1 cellular context compared by ENCODE assay signal in the genomic region with DNA sequence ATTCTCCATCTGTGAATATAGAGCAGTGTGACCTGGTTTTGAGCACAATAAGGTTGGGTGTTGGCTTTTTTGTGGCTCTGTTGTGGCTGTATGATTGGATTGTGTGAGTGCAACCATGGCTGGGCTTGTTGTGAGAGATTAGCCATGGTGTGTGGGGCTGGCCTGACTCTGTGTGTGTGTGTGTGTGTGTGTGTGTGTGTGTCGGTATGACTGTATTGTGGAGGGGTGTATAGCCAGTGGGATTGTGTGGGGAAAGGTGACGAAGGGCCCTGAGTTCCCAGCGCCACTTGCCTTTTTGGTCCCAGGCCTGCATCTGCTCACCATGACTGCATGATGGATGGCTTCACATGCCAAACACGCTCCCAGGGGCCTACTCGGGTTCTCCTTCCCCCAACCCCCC.
TF ChIP-seq lines count a peak whose summit lies in the region.

No MANE protein-coding gene starts in this region.

TF ChIP-seq in K562, 482 proteins besides CTCF, POLR2A, EP300 and RAD21 (continued from another document):
- TF ChIP-seq, protein P1, sequence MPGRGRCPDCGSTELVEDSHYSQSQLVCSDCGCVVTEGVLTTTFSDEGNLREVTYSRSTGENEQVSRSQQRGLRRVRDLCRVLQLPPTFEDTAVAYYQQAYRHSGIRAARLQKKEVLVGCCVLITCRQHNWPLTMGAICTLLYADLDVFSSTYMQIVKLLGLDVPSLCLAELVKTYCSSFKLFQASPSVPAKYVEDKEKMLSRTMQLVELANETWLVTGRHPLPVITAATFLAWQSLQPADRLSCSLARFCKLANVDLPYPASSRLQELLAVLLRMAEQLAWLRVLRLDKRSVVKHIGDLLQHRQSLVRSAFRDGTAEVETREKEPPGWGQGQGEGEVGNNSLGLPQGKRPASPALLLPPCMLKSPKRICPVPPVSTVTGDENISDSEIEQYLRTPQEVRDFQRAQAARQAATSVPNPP (IDR thresholded peaks at IDR 0.05; ENCODE audit: borderline replicate concordance, insufficient read depth, insufficient read length): no peak
- TF ChIP-seq, protein P2, sequence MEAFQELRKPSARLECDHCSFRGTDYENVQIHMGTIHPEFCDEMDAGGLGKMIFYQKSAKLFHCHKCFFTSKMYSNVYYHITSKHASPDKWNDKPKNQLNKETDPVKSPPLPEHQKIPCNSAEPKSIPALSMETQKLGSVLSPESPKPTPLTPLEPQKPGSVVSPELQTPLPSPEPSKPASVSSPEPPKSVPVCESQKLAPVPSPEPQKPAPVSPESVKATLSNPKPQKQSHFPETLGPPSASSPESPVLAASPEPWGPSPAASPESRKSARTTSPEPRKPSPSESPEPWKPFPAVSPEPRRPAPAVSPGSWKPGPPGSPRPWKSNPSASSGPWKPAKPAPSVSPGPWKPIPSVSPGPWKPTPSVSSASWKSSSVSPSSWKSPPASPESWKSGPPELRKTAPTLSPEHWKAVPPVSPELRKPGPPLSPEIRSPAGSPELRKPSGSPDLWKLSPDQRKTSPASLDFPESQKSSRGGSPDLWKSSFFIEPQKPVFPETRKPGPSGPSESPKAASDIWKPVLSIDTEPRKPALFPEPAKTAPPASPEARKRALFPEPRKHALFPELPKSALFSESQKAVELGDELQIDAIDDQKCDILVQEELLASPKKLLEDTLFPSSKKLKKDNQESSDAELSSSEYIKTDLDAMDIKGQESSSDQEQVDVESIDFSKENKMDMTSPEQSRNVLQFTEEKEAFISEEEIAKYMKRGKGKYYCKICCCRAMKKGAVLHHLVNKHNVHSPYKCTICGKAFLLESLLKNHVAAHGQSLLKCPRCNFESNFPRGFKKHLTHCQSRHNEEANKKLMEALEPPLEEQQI (IDR thresholded peaks at IDR 0.05): no peak
- no peak for TF ChIP-seq SAFB2 (IDR thresholded peaks at IDR 0.05; ENCODE audit: borderline replicate concordance, low read depth, low read length, severe bottlenecking)
- TF ChIP-seq, protein P3, sequence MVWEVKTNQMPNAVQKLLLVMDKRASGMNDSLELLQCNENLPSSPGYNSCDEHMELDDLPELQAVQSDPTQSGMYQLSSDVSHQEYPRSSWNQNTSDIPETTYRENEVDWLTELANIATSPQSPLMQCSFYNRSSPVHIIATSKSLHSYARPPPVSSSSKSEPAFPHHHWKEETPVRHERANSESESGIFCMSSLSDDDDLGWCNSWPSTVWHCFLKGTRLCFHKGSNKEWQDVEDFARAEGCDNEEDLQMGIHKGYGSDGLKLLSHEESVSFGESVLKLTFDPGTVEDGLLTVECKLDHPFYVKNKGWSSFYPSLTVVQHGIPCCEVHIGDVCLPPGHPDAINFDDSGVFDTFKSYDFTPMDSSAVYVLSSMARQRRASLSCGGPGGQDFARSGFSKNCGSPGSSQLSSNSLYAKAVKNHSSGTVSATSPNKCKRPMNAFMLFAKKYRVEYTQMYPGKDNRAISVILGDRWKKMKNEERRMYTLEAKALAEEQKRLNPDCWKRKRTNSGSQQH (CRISPR knock-in tag; IDR thresholded peaks at IDR 0.05): peak; percentile 90; the same call in 1 of the 2 replicates
- no peak for TF ChIP-seq MTF1 (CRISPR knock-in tag; IDR thresholded peaks at IDR 0.05; ENCODE audit: borderline replicate concordance)
- 0 out of 4 replicates have a peak, but pooled peaks of 1 of the 2 experiments have one; percentile 12 for TF ChIP-seq TRIM24 (IDR thresholded peaks at IDR 0.05)
- no peak for TF ChIP-seq ZKSCAN3 (CRISPR knock-in tag; IDR thresholded peaks at IDR 0.05)
- TF ChIP-seq, protein P4, sequence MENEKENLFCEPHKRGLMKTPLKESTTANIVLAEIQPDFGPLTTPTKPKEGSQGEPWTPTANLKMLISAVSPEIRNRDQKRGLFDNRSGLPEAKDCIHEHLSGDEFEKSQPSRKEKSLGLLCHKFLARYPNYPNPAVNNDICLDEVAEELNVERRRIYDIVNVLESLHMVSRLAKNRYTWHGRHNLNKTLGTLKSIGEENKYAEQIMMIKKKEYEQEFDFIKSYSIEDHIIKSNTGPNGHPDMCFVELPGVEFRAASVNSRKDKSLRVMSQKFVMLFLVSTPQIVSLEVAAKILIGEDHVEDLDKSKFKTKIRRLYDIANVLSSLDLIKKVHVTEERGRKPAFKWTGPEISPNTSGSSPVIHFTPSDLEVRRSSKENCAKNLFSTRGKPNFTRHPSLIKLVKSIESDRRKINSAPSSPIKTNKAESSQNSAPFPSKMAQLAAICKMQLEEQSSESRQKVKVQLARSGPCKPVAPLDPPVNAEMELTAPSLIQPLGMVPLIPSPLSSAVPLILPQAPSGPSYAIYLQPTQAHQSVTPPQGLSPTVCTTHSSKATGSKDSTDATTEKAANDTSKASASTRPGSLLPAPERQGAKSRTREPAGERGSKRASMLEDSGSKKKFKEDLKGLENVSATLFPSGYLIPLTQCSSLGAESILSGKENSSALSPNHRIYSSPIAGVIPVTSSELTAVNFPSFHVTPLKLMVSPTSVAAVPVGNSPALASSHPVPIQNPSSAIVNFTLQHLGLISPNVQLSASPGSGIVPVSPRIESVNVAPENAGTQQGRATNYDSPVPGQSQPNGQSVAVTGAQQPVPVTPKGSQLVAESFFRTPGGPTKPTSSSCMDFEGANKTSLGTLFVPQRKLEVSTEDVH (IDR thresholded peaks at IDR 0.05; ENCODE audit: low read depth, partially characterized antibody): no peak
- no peak for TF ChIP-seq KDM2B (CRISPR knock-in tag; IDR thresholded peaks at IDR 0.05)
- TF ChIP-seq EHMT2 (IDR thresholded peaks at IDR 0.05): peak; percentile 82
- TF ChIP-seq, protein P5, sequence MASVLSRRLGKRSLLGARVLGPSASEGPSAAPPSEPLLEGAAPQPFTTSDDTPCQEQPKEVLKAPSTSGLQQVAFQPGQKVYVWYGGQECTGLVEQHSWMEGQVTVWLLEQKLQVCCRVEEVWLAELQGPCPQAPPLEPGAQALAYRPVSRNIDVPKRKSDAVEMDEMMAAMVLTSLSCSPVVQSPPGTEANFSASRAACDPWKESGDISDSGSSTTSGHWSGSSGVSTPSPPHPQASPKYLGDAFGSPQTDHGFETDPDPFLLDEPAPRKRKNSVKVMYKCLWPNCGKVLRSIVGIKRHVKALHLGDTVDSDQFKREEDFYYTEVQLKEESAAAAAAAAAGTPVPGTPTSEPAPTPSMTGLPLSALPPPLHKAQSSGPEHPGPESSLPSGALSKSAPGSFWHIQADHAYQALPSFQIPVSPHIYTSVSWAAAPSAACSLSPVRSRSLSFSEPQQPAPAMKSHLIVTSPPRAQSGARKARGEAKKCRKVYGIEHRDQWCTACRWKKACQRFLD (CRISPR knock-in tag; IDR thresholded peaks at IDR 0.05): no peak
- peak; percentile 44; the same call in 1 of the 2 replicates for TF ChIP-seq MTA2 (IDR thresholded peaks at IDR 0.05; ENCODE audit: low read depth)
- no peak for TF ChIP-seq MCM2 (IDR thresholded peaks at IDR 0.05; ENCODE audit: low read depth)
- TF ChIP-seq NR3C1 (CRISPR knock-in tag; IDR thresholded peaks at IDR 0.05): peak; percentile 51; the same call in 1 of the 2 replicates
- TF ChIP-seq, protein P6, sequence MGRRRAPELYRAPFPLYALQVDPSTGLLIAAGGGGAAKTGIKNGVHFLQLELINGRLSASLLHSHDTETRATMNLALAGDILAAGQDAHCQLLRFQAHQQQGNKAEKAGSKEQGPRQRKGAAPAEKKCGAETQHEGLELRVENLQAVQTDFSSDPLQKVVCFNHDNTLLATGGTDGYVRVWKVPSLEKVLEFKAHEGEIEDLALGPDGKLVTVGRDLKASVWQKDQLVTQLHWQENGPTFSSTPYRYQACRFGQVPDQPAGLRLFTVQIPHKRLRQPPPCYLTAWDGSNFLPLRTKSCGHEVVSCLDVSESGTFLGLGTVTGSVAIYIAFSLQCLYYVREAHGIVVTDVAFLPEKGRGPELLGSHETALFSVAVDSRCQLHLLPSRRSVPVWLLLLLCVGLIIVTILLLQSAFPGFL (CRISPR knock-in tag; IDR thresholded peaks at IDR 0.05): no peak
- TF ChIP-seq, protein P7, sequence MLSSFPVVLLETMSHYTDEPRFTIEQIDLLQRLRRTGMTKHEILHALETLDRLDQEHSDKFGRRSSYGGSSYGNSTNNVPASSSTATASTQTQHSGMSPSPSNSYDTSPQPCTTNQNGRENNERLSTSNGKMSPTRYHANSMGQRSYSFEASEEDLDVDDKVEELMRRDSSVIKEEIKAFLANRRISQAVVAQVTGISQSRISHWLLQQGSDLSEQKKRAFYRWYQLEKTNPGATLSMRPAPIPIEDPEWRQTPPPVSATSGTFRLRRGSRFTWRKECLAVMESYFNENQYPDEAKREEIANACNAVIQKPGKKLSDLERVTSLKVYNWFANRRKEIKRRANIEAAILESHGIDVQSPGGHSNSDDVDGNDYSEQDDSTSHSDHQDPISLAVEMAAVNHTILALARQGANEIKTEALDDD (IDR thresholded peaks at IDR 0.05): no peak
- no peak for TF ChIP-seq ELF1 (tag; IDR thresholded peaks at IDR 0.05)
- no peak for TF ChIP-seq MEF2A (IDR thresholded peaks at IDR 0.05; ENCODE audit: control insufficient read depth, low read depth, low read length)
- 0 out of 2 replicates have a peak, but pooled peaks have one; percentile 27 for TF ChIP-seq HDAC2 (IDR thresholded peaks at IDR 0.05)
- no peak for TF ChIP-seq POLR2B (IDR thresholded peaks at IDR 0.05; ENCODE audit: low read depth, partially characterized antibody)
- TF ChIP-seq MYBL2 (IDR thresholded peaks at IDR 0.05; ENCODE audit: low read depth): no peak
- no peak for TF ChIP-seq MYBL2 (CRISPR knock-in tag; IDR thresholded peaks at IDR 0.05; ENCODE audit: borderline replicate concordance)
- peak; percentile 24; the same call in 1 of the 2 replicates for TF ChIP-seq BCOR (IDR thresholded peaks at IDR 0.05)
- TF ChIP-seq MEF2D (tag; conservative IDR thresholded peaks at IDR 0.05; ENCODE audit: low read depth): 0 out of 2 replicates have a peak, but pooled peaks have one; percentile 40
- TF ChIP-seq ZKSCAN1 (IDR thresholded peaks at IDR 0.05; ENCODE audit: low read depth, low read length): no peak
- no peak for TF ChIP-seq NFRKB (IDR thresholded peaks at IDR 0.05; ENCODE audit: low read depth)
- TF ChIP-seq, protein P8, sequence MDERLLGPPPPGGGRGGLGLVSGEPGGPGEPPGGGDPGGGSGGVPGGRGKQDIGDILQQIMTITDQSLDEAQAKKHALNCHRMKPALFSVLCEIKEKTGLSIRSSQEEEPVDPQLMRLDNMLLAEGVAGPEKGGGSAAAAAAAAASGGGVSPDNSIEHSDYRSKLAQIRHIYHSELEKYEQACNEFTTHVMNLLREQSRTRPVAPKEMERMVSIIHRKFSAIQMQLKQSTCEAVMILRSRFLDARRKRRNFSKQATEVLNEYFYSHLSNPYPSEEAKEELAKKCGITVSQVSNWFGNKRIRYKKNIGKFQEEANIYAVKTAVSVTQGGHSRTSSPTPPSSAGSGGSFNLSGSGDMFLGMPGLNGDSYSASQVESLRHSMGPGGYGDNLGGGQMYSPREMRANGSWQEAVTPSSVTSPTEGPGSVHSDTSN (CRISPR knock-in tag; IDR thresholded peaks at IDR 0.05; ENCODE audit: low read depth): no peak
- TF ChIP-seq, protein P8 (tag; conservative IDR thresholded peaks at IDR 0.05; ENCODE audit: low read depth): peak; percentile 37; the same call in 1 of the 2 replicates
- TF ChIP-seq SMARCA5 (IDR thresholded peaks at IDR 0.05): 0 out of 2 replicates have a peak, but pooled peaks have one; percentile 49
- TF ChIP-seq, protein P9, sequence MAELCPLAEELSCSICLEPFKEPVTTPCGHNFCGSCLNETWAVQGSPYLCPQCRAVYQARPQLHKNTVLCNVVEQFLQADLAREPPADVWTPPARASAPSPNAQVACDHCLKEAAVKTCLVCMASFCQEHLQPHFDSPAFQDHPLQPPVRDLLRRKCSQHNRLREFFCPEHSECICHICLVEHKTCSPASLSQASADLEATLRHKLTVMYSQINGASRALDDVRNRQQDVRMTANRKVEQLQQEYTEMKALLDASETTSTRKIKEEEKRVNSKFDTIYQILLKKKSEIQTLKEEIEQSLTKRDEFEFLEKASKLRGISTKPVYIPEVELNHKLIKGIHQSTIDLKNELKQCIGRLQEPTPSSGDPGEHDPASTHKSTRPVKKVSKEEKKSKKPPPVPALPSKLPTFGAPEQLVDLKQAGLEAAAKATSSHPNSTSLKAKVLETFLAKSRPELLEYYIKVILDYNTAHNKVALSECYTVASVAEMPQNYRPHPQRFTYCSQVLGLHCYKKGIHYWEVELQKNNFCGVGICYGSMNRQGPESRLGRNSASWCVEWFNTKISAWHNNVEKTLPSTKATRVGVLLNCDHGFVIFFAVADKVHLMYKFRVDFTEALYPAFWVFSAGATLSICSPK (IDR thresholded peaks at IDR 0.05; ENCODE audit: borderline replicate concordance): peak; percentile 91; the same call in 1 of the 2 replicates
- TF ChIP-seq HDAC1 (IDR thresholded peaks at IDR 0.05): peak in 1 of 2 experiments; percentile 62; a peak in 1 of 4 replicates
- no peak for TF ChIP-seq MIER1 (IDR thresholded peaks at IDR 0.05; ENCODE audit: low read depth)
